In genomic region chr2:21265752-21266151, GRCh38 we compare ENCODE assay signal across 27 cellular contexts.
"Had no signal": no experiment of that assay in that cellular context is flagged by ENCODE, and none has a peak within 500 bp of the region (broad histone marks: within the 10 kb centered on the region; RNA-seq: fewer than 3 reads in every experiment).

No MANE protein-coding gene starts in this region.

- H3K4me3 Mint-ChIP-seq: dendritic cell treated with granulocyte-macrophage colony-stimulating factor and Interleukin-4, amounts not matched to agents 40 ng/mL and 50 ng/mL, for 4 days; mesothelial cell of epicardium; naive B cell; natural killer cell treated with Interleukin-12 subunit alpha and Interleukin-12 subunit beta and Interleukin-15 and Interleukin-18, amount 100 ng/mL, for 72 hours; stimulated activated effector memory CD8-positive, alpha-beta T cell treated with anti-CD3 and anti-CD28 coated beads, Interleukin-12 subunit alpha, Interleukin-12 subunit beta, amount 100 ng/mL, for 72 hours had no signal

- H3K36me3 Mint-ChIP-seq: mesothelial cell of epicardium; naive B cell; natural killer cell treated with Interleukin-12 subunit alpha and Interleukin-12 subunit beta and Interleukin-15 and Interleukin-18, amount 100 ng/mL, for 72 hours; stimulated activated effector memory CD8-positive, alpha-beta T cell treated with anti-CD3 and anti-CD28 coated beads, Interleukin-12 subunit alpha, Interleukin-12 subunit beta, amount 100 ng/mL, for 72 hours had no signal

- DNase-seq: colonic mucosa; effector memory CD4-positive, alpha-beta T cell; erythroblast; esophagus squamous epithelium; kidney; left cardiac atrium; left lung; mesenchymal stem cell; mucosa of descending colon; naive B cell; nucleus accumbens; ovary; posterior cingulate gyrus; psoas muscle; right cardiac atrium; sigmoid colon; stimulated activated CD4-positive, alpha-beta T cell treated with anti-CD3 and anti-CD28 coated beads, Interleukin-2, amount 100 ng/mL, for 24 hours; stimulated activated CD4-positive, alpha-beta T cell treated with anti-CD3 and anti-CD28 coated beads, Interleukin-4, amount 100 ng/mL, for 24 hours; stimulated activated naive CD4-positive, alpha-beta T cell treated with Interleukin-2 at 50 U/mL for 16 hours; stomach; transverse colon had no signal

- H3K27ac ChIP-seq: colonic mucosa, esophagus squamous epithelium, left lung, ovary, psoas muscle, sigmoid colon, stomach, transverse colon had no signal

- H3K9me3 ChIP-seq: colonic mucosa, esophagus squamous epithelium, left lung, mucosa of descending colon, ovary, psoas muscle, sigmoid colon, stomach, transverse colon had no signal

- H3K4me1 Mint-ChIP-seq: naive B cell; stimulated activated effector memory CD8-positive, alpha-beta T cell treated with anti-CD3 and anti-CD28 coated beads, Interleukin-12 subunit alpha, Interleukin-12 subunit beta, amount 100 ng/mL, for 72 hours had no signal

- H3K27me3 ChIP-seq: colonic mucosa, esophagus squamous epithelium, left lung, ovary, sigmoid colon, stomach, transverse colon had no signal

- H3K4me3 ChIP-seq: colonic mucosa, esophagus squamous epithelium, left lung, mucosa of descending colon, ovary, psoas muscle, sigmoid colon, stomach, transverse colon had no signal

- FAIRE-seq: endothelial cell of umbilical vein, frontal cortex, kidney had no signal

- H3K36me3 ChIP-seq: colonic mucosa, esophagus squamous epithelium, left lung, ovary, sigmoid colon, stomach, transverse colon had no signal

- H3K9me3 Mint-ChIP-seq: dendritic cell treated with granulocyte-macrophage colony-stimulating factor and Interleukin-4, amounts not matched to agents 40 ng/mL and 50 ng/mL, for 4 days; mesothelial cell of epicardium; naive B cell; natural killer cell treated with Interleukin-12 subunit alpha and Interleukin-12 subunit beta and Interleukin-15 and Interleukin-18, amount 100 ng/mL, for 72 hours had no signal

- ATAC-seq: left cardiac atrium; left lung; mucosa of descending colon; natural killer cell treated with Interleukin-12 subunit alpha and Interleukin-12 subunit beta and Interleukin-15 and Interleukin-18, amount 100 ng/mL, for 72 hours; psoas muscle; right cardiac atrium; stimulated activated effector memory CD8-positive, alpha-beta T cell treated with anti-CD3 and anti-CD28 coated beads, Interleukin-12 subunit alpha, Interleukin-12 subunit beta, amount 100 ng/mL, for 72 hours had no signal

- H3K27me3 Mint-ChIP-seq: dendritic cell treated with granulocyte-macrophage colony-stimulating factor and Interleukin-4, amounts not matched to agents 40 ng/mL and 50 ng/mL, for 4 days; natural killer cell treated with Interleukin-12 subunit alpha and Interleukin-12 subunit beta and Interleukin-15 and Interleukin-18, amount 100 ng/mL, for 72 hours had no signal

- H3K4me1 ChIP-seq: colonic mucosa, esophagus squamous epithelium, left lung, psoas muscle had no signal

- H3K27ac Mint-ChIP-seq: dendritic cell treated with granulocyte-macrophage colony-stimulating factor and Interleukin-4, amounts not matched to agents 40 ng/mL and 50 ng/mL, for 4 days; mesothelial cell of epicardium; naive B cell; natural killer cell treated with Interleukin-12 subunit alpha and Interleukin-12 subunit beta and Interleukin-15 and Interleukin-18, amount 100 ng/mL, for 72 hours; stimulated activated effector memory CD8-positive, alpha-beta T cell treated with anti-CD3 and anti-CD28 coated beads, Interleukin-12 subunit alpha, Interleukin-12 subunit beta, amount 100 ng/mL, for 72 hours had no signal
